8 cellular contexts compared by ENCODE assay signal in genomic region chr10:84177541-84178386, GRCh38. TPM values are rescaled to one million over a fixed set of nuclear protein-coding genes. Genes with fewer than 3 reads are reported as not detected.
DNase-seq lines count a peak whose midpoint lies in the region; ATAC-seq and TF ChIP-seq lines count a peak whose summit lies in the region.

No MANE protein-coding gene starts in this region.

- H3K9me3 ChIP-seq in right atrium auricular region (no peaks in the 10 kb centered on the region), thymus (ENCODE audit: control insufficient read depth) (no peaks in the 10 kb centered on the region)

- H3K27me3 ChIP-seq in right atrium auricular region (no peaks in the 10 kb centered on the region), thymus (ENCODE audit: control insufficient read depth, insufficient read depth) (no peaks in the 10 kb centered on the region)

- 56% methylated on average over 11 of the region's 11 CpGs for WGBS in thymus

- peak; percentile 73 for ATAC-seq in Right ventricle myocardium inferior
- ATAC-seq in HG03460 (IDR thresholded peaks at IDR 0.05; ENCODE audit: unreplicated experiment), result peak; percentile 43

- no peaks in the 10 kb centered on the region for H3K4me1 ChIP-seq in right atrium auricular region
- peaks cover 5% of the 10 kb centered on the region for H3K4me1 ChIP-seq in thymus (ENCODE audit: control insufficient read depth, insufficient read depth, low read length)

- no peak for DNase-seq in Right ventricle myocardium inferior (ENCODE audit: missing footprints)
- no peak for DNase-seq in right atrium auricular region (ENCODE audit: low spot score)
- DNase-seq in effector CD8-positive, alpha-beta T cell (lab: John Stamatoyannopoulos, UW), result peak; percentile 5
- DNase-seq in GM19238 (ENCODE audit: insufficient read length, low spot score), result no peak
- DNase-seq in D341Med (ENCODE audit: low spot score), result no peak
- no peak for DNase-seq in NCI-H2196 treated with DMSO at 0.1 percent for 48 hours (lab: John Stamatoyannopoulos, UW; ENCODE audit: unreplicated experiment)

- intact Hi-C loops in Right ventricle myocardium inferior (cut with DNase I), result no loop called here

- TF ChIP-seq CTCF in right atrium auricular region (IDR thresholded peaks at IDR 0.05), result no peak

- H3K4me3 ChIP-seq in right atrium auricular region (no peak overlapping the region), thymus (ENCODE audit: low read length) (no peak overlapping the region)

- no peaks in the 10 kb centered on the region for H3K36me3 ChIP-seq in right atrium auricular region
- peaks cover 2% of the 10 kb centered on the region for H3K36me3 ChIP-seq in thymus (ENCODE audit: control insufficient read depth, insufficient read depth)

- H3K27ac ChIP-seq in right atrium auricular region (no peak overlapping the region), thymus (ENCODE audit: low read depth) (peak overlapping the region; percentile 93)

RNA-seq across cellular contexts. Expression of gene GPR15LG, which starts 4.2 kb away (rescaled TPM):
- total RNA-seq in Right ventricle myocardium inferior (not detected), right atrium auricular region (not detected)
- 7.7 TPM for polyA plus RNA-seq in thymus

RNA-seq across cellular contexts. Expression of gene CDHR1, which starts 16.6 kb away (rescaled TPM):
- 0.65 TPM for total RNA-seq in Right ventricle myocardium inferior
- total RNA-seq in right atrium auricular region, result 1 to 10 TPM in 1 of 2 donors, under 1 TPM in 1; 0.55 to 1.6 TPM
- 1.3 TPM for polyA plus RNA-seq in thymus

RNA-seq across cellular contexts. Expression of gene GHITM, which starts 38.5 kb away (rescaled TPM):
- 383 TPM for total RNA-seq in Right ventricle myocardium inferior
- 100 to 1,000 TPM; 242 to 490 TPM for total RNA-seq in right atrium auricular region
- 132 TPM for polyA plus RNA-seq in thymus

RNA-seq across cellular contexts. Expression of gene LRIT2, which starts 47.6 kb away (rescaled TPM):
- total RNA-seq in Right ventricle myocardium inferior, result not detected
- not detected for total RNA-seq in right atrium auricular region
- polyA plus RNA-seq in thymus, result not detected
